In the genomic region with DNA sequence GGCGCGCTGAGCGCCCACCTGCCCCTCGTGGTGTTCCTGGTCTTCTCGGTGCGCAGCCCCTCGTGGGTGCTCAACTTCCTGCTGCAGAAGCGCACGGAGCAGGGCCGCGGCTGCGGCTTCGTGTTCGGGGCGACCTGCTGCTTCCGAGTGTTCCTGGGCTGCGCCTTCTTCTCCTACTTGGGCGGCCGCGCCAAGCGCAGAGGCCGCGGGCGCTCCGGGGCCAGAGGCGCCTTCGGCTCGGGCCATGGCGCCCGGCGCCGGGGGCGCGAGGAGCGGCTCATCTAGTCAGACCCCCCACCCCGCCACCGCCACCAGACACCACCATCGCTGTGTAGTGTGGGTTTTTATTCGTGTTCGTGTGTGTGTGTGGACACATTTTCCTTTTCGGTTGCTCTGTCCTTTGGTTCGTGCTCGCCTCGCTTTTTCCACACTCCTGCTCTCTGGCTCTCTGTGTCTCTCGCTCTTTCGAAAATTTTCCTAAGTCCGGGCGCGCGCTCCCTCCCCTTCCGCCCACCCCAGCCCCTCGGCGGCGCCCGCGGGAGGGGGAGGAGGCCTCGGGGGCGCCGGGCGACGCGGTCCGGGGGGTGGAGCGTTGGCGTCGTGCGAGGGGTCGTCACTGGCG, we compare ENCODE assay signal across 1 cellular context.
TF ChIP-seq lines count a peak whose summit lies in the region.

No MANE protein-coding gene starts in this region.

TF ChIP-seq in HepG2, 621 proteins besides CTCF, POLR2A, EP300 and RAD21 (continued from another document and continues in another):
- TF ChIP-seq, protein P1, sequence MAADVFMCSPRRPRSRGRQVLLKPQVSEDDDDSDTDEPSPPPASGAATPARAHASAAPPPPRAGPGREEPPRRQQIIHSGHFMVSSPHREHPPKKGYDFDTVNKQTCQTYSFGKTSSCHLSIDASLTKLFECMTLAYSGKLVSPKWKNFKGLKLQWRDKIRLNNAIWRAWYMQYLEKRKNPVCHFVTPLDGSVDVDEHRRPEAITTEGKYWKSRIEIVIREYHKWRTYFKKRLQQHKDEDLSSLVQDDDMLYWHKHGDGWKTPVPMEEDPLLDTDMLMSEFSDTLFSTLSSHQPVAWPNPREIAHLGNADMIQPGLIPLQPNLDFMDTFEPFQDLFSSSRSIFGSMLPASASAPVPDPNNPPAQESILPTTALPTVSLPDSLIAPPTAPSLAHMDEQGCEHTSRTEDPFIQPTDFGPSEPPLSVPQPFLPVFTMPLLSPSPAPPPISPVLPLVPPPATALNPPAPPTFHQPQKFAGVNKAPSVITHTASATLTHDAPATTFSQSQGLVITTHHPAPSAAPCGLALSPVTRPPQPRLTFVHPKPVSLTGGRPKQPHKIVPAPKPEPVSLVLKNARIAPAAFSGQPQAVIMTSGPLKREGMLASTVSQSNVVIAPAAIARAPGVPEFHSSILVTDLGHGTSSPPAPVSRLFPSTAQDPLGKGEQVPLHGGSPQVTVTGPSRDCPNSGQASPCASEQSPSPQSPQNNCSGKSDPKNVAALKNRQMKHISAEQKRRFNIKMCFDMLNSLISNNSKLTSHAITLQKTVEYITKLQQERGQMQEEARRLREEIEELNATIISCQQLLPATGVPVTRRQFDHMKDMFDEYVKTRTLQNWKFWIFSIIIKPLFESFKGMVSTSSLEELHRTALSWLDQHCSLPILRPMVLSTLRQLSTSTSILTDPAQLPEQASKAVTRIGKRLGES (CRISPR knock-in tag; IDR thresholded peaks at IDR 0.05; ENCODE audit: borderline replicate concordance), result peak; percentile 53; the same call in 1 of the 2 replicates
- TF ChIP-seq ZNF883 (CRISPR knock-in tag; IDR thresholded peaks at IDR 0.05; ENCODE audit: not compliant biosample characterization) (peak; percentile 60), ESRRA (CRISPR knock-in tag; IDR thresholded peaks at IDR 0.05; ENCODE audit: low read depth) (peak; percentile 43; the same call in 1 of the 2 replicates), ZNF570 (CRISPR knock-in tag; IDR thresholded peaks at IDR 0.05; ENCODE audit: borderline replicate concordance) (0 out of 2 replicates have a peak, but pooled peaks have one; percentile 53), PCBP2 (optimal IDR thresholded peaks at IDR 0.05; ENCODE audit: low read depth, low read length, poor library complexity, severe bottlenecking) (no peak), MTA1 (CRISPR knock-in tag; IDR thresholded peaks at IDR 0.05; ENCODE audit: borderline replicate concordance) (peak; percentile 66; the same call in 1 of the 2 replicates), ZNF674 (CRISPR knock-in tag; IDR thresholded peaks at IDR 0.05; ENCODE audit: low read depth) (no peak), ZNF670 (CRISPR knock-in tag; IDR thresholded peaks at IDR 0.05; ENCODE audit: borderline replicate concordance) (peak; percentile 62; the same call in 1 of the 2 replicates), ZNF136 (CRISPR knock-in tag; IDR thresholded peaks at IDR 0.05; ENCODE audit: low read depth) (no peak), BRD4 (CRISPR knock-in tag; IDR thresholded peaks at IDR 0.05) (peak; percentile 41; the same call in 1 of the 2 replicates), HDAC1 (CRISPR knock-in tag; IDR thresholded peaks at IDR 0.05) (peak; percentile 57; the same call in 1 of the 2 replicates), ARNTL (CRISPR knock-in tag; IDR thresholded peaks at IDR 0.05) (0 out of 2 replicates have a peak, but pooled peaks have one; percentile 13), ZNF788 (CRISPR knock-in tag; IDR thresholded peaks at IDR 0.05; ENCODE audit: borderline replicate concordance) (peak; percentile 28; the same call in 1 of the 2 replicates), SALL1 (CRISPR knock-in tag; IDR thresholded peaks at IDR 0.05) (peak; percentile 58), CEBPB (IDR thresholded peaks at IDR 0.05; ENCODE audit: borderline replicate concordance, low read depth, low read length) (no peak), SRSF1 (optimal IDR thresholded peaks at IDR 0.05; ENCODE audit: low read depth, low read length) (peak; percentile 35), ZSCAN22 (CRISPR knock-in tag; IDR thresholded peaks at IDR 0.05) (no peak), CREM (IDR thresholded peaks at IDR 0.05) (no peak), CREM (CRISPR knock-in tag; IDR thresholded peaks at IDR 0.05) (0 out of 2 replicates have a peak, but pooled peaks have one; percentile 11), ZNF563 (CRISPR knock-in tag; IDR thresholded peaks at IDR 0.05) (0 out of 2 replicates have a peak, but pooled peaks have one; percentile 75), KLF6 (CRISPR knock-in tag; IDR thresholded peaks at IDR 0.05) (0 out of 2 replicates have a peak, but pooled peaks have one; percentile 4), KDM5B (CRISPR knock-in tag; IDR thresholded peaks at IDR 0.05; ENCODE audit: borderline replicate concordance) (peak; percentile 96), SETDB1 (CRISPR knock-in tag; IDR thresholded peaks at IDR 0.05; ENCODE audit: borderline replicate concordance) (no peak), ZNF660 (CRISPR knock-in tag; IDR thresholded peaks at IDR 0.05; ENCODE audit: borderline replicate concordance, low read depth) (no peak), AGO1 (IDR thresholded peaks at IDR 0.05; ENCODE audit: low read depth, low read length, poor library complexity, severe bottlenecking) (peak; percentile 62), ZFP36L1 (CRISPR knock-in tag; IDR thresholded peaks at IDR 0.05) (no peak), SRF (IDR thresholded peaks at IDR 0.05; ENCODE audit: low read depth, low read length) (no peak), EED (CRISPR knock-in tag; IDR thresholded peaks at IDR 0.05) (0 out of 2 replicates have a peak, but pooled peaks have one; percentile 52), MTF1 (CRISPR knock-in tag; IDR thresholded peaks at IDR 0.05) (no peak), POLR2G (IDR thresholded peaks at IDR 0.05; ENCODE audit: low read depth, low read length) (peak; percentile 71), ZNF253 (CRISPR knock-in tag; IDR thresholded peaks at IDR 0.05; ENCODE audit: borderline replicate concordance) (no peak), PTBP1 (IDR thresholded peaks at IDR 0.05; ENCODE audit: low read depth, low read length, poor library complexity, severe bottlenecking) (no peak), ZBTB7A (CRISPR knock-in tag; IDR thresholded peaks at IDR 0.05) (peak; percentile 54; the same call in 1 of the 2 replicates)
- TF ChIP-seq, protein P2, sequence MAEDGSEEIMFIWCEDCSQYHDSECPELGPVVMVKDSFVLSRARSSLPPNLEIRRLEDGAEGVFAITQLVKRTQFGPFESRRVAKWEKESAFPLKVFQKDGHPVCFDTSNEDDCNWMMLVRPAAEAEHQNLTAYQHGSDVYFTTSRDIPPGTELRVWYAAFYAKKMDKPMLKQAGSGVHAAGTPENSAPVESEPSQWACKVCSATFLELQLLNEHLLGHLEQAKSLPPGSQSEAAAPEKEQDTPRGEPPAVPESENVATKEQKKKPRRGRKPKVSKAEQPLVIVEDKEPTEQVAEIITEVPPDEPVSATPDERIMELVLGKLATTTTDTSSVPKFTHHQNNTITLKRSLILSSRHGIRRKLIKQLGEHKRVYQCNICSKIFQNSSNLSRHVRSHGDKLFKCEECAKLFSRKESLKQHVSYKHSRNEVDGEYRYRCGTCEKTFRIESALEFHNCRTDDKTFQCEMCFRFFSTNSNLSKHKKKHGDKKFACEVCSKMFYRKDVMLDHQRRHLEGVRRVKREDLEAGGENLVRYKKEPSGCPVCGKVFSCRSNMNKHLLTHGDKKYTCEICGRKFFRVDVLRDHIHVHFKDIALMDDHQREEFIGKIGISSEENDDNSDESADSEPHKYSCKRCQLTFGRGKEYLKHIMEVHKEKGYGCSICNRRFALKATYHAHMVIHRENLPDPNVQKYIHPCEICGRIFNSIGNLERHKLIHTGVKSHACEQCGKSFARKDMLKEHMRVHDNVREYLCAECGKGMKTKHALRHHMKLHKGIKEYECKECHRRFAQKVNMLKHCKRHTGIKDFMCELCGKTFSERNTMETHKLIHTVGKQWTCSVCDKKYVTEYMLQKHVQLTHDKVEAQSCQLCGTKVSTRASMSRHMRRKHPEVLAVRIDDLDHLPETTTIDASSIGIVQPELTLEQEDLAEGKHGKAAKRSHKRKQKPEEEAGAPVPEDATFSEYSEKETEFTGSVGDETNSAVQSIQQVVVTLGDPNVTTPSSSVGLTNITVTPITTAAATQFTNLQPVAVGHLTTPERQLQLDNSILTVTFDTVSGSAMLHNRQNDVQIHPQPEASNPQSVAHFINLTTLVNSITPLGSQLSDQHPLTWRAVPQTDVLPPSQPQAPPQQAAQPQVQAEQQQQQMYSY (CRISPR knock-in tag; IDR thresholded peaks at IDR 0.05), result 0 out of 2 replicates have a peak, but pooled peaks have one; percentile 53
- TF ChIP-seq, protein P3, sequence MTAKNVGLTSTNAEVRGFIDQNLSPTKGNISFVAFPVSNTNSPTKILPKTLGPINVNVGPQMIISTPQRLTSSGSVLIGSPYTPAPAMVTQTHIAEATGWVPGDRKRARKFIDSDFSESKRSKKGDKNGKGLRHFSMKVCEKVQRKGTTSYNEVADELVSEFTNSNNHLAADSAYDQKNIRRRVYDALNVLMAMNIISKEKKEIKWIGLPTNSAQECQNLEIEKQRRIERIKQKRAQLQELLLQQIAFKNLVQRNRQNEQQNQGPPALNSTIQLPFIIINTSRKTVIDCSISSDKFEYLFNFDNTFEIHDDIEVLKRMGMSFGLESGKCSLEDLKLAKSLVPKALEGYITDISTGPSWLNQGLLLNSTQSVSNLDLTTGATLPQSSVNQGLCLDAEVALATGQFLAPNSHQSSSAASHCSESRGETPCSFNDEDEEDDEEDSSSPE (CRISPR knock-in tag; IDR thresholded peaks at IDR 0.05), result peak; percentile 63
- TF ChIP-seq, protein P4, sequence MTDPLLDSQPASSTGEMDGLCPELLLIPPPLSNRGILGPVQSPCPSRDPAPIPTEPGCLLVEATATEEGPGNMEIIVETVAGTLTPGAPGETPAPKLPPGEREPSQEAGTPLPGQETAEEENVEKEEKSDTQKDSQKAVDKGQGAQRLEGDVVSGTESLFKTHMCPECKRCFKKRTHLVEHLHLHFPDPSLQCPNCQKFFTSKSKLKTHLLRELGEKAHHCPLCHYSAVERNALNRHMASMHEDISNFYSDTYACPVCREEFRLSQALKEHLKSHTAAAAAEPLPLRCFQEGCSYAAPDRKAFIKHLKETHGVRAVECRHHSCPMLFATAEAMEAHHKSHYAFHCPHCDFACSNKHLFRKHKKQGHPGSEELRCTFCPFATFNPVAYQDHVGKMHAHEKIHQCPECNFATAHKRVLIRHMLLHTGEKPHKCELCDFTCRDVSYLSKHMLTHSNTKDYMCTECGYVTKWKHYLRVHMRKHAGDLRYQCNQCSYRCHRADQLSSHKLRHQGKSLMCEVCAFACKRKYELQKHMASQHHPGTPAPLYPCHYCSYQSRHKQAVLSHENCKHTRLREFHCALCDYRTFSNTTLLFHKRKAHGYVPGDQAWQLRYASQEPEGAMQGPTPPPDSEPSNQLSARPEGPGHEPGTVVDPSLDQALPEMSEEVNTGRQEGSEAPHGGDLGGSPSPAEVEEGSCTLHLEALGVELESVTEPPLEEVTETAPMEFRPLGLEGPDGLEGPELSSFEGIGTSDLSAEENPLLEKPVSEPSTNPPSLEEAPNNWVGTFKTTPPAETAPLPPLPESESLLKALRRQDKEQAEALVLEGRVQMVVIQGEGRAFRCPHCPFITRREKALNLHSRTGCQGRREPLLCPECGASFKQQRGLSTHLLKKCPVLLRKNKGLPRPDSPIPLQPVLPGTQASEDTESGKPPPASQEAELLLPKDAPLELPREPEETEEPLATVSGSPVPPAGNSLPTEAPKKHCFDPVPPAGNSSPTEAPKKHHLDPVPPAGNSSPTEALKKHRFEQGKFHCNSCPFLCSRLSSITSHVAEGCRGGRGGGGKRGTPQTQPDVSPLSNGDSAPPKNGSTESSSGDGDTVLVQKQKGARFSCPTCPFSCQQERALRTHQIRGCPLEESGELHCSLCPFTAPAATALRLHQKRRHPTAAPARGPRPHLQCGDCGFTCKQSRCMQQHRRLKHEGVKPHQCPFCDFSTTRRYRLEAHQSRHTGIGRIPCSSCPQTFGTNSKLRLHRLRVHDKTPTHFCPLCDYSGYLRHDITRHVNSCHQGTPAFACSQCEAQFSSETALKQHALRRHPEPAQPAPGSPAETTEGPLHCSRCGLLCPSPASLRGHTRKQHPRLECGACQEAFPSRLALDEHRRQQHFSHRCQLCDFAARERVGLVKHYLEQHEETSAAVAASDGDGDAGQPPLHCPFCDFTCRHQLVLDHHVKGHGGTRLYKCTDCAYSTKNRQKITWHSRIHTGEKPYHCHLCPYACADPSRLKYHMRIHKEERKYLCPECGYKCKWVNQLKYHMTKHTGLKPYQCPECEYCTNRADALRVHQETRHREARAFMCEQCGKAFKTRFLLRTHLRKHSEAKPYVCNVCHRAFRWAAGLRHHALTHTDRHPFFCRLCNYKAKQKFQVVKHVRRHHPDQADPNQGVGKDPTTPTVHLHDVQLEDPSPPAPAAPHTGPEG (CRISPR knock-in tag; IDR thresholded peaks at IDR 0.05), result peak; percentile 50; the same call in 1 of the 2 replicates
- TF ChIP-seq, protein P5, sequence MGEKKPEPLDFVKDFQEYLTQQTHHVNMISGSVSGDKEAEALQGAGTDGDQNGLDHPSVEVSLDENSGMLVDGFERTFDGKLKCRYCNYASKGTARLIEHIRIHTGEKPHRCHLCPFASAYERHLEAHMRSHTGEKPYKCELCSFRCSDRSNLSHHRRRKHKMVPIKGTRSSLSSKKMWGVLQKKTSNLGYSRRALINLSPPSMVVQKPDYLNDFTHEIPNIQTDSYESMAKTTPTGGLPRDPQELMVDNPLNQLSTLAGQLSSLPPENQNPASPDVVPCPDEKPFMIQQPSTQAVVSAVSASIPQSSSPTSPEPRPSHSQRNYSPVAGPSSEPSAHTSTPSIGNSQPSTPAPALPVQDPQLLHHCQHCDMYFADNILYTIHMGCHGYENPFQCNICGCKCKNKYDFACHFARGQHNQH (CRISPR knock-in tag; IDR thresholded peaks at IDR 0.05), result no peak; the same call in 1 of the 2 replicates
- TF ChIP-seq, protein P6, sequence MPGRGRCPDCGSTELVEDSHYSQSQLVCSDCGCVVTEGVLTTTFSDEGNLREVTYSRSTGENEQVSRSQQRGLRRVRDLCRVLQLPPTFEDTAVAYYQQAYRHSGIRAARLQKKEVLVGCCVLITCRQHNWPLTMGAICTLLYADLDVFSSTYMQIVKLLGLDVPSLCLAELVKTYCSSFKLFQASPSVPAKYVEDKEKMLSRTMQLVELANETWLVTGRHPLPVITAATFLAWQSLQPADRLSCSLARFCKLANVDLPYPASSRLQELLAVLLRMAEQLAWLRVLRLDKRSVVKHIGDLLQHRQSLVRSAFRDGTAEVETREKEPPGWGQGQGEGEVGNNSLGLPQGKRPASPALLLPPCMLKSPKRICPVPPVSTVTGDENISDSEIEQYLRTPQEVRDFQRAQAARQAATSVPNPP (CRISPR knock-in tag; IDR thresholded peaks at IDR 0.05), result 0 out of 2 replicates have a peak, but pooled peaks have one; percentile 37
- TF ChIP-seq, protein P7, sequence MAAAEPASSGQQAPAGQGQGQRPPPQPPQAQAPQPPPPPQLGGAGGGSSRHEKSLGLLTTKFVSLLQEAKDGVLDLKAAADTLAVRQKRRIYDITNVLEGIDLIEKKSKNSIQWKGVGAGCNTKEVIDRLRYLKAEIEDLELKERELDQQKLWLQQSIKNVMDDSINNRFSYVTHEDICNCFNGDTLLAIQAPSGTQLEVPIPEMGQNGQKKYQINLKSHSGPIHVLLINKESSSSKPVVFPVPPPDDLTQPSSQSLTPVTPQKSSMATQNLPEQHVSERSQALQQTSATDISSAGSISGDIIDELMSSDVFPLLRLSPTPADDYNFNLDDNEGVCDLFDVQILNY (CRISPR knock-in tag; conservative IDR thresholded peaks at IDR 0.05), result peak; percentile 51; the same call in 1 of the 2 replicates
